ENCODE assay signal across 1 cellular context in the genomic region with DNA sequence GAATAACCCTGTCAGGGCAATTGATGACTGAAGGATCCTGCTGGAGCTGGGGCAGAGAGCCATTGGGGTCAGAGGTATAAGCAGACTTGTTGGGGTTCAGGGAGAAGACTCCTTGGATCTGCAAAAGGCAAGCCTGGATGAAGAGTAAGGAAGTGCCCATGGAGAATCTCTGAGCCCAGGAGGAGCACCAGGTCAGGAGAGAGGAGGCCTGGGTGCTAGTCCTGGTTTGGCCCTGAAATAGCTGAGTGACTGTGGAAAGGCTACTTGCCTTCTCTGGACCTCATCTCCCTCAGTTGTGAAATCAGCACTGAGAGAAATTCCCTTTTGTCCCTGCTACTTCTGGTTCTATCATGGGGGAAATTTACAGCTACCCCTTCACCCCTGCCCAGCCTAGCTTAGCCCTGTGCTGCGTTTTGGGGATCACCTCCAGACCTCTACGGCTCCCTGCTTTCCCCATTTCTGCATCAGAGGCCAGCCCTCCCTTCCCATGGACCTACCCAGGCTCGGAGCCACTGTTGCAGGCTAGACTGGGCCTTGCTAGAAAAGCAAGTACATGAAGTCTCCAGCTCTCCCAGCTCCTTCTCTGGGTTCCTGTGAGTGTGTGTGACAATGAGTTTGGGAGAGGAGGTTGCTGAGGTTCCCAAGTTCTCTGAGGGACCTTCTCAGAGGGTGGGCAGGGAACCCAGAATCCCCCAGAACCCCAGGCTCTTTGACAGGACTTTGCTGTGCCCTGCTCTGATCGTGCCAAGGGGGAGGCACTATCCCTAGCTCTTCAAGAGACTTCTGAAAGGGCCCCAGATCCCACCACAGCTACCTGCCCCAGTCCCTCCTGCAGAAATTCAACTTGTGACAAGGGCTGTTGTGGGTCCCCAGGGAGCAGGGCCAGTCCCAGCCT.
TF ChIP-seq lines count a peak whose summit lies in the region.

No MANE protein-coding gene starts in this region.

TF ChIP-seq in K562, 482 proteins besides CTCF, POLR2A, EP300 and RAD21:
- TF ChIP-seq CEBPB (tag; IDR thresholded peaks at IDR 0.05) (0 out of 2 replicates have a peak, but pooled peaks have one; percentile 6), ESRRA (IDR thresholded peaks at IDR 0.05; ENCODE audit: borderline replicate concordance, low read depth) (no peak)
